8 cellular contexts compared by ENCODE assay signal in the genomic region with DNA sequence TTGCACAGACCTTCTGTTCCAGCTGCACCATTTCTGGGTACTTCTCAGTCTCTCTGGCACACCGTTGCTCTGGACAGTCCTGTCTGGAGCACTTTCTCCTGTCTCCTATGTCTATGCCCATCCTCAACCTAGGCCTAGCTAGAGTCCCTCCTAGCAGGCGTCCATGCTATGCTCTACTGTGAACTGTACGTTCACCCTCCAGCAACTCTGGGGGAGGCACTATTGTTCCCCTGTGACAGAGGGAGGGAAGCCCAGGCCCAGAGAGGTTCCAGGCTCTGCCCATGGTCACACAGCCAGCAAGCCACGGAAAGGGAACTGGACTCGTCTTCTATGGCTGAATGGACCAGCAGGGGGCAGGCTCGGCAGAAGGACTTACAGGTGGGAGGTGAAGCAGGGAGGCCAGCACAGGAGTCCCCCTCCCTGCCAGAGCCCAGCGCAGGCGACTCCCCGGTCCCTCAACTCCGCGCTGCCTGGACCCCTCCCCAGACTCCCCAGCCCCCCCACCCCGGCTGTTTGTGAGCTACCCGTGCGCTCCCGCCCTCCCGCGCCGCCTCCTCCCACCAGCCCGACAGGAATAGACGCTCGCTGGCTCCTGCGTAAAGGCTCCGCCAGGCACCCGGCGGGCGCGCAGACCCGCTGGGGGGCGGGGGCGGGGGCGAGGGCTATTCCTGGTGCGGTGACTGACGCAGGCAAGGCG. TPM values are rescaled to one million over a fixed set of nuclear protein-coding genes. Genes with fewer than 3 reads are reported as not detected.
DNase-seq lines count a peak whose midpoint lies in the region; ATAC-seq and TF ChIP-seq lines count a peak whose summit lies in the region.

No MANE protein-coding gene starts in this region.

- TF ChIP-seq CTCF in GM12864 (IDR thresholded peaks at IDR 0.05; ENCODE audit: low read depth, low read length, missing control alignments), result peak; percentile 82

- H3K4me3 ChIP-seq in GM12864 (ENCODE audit: low read depth, low read length), result no peak overlapping the region

- ATAC-seq in HG03432 (IDR thresholded peaks at IDR 0.05; ENCODE audit: unreplicated experiment), result no peak

- DNase-seq in GM12864 (ENCODE audit: low read depth), result peak; percentile 18
- DNase-seq in NAMALWA (ENCODE audit: low spot score), result peak; percentile 72
- DNase-seq in activated CD4-positive, alpha-beta T cell treated with anti-CD3 and anti-CD28 coated beads for 48 hours, result peak; percentile 84
- DNase-seq in dermis microvascular lymphatic vessel endothelial cell (ENCODE audit: low read depth in 2 of 2), result peak; percentile 43 to 73
- DNase-seq in medulla oblongata (ENCODE audit: extremely low spot score), result peak; percentile 43
- DNase-seq in stimulated activated CD8-positive, alpha-beta memory T cell treated with anti-CD3 and anti-CD28 coated beads, Interleukin-4, amount 100 ng/mL, for 4 hours (ENCODE audit: low read depth in 2 of 2, low spot score in 1 of 2), result peak; percentile 4 to 5
- DNase-seq in DMS79 (lab: John Stamatoyannopoulos, UW), result no peak

RNA-seq across cellular contexts. Expression of gene LINGO1, which starts 1.7 kb away (rescaled TPM):
- 0.13 TPM in 2 replicates for total RNA-seq in dermis microvascular lymphatic vessel endothelial cell
